ENCODE assay signal across 1 cellular context in the genomic region with DNA sequence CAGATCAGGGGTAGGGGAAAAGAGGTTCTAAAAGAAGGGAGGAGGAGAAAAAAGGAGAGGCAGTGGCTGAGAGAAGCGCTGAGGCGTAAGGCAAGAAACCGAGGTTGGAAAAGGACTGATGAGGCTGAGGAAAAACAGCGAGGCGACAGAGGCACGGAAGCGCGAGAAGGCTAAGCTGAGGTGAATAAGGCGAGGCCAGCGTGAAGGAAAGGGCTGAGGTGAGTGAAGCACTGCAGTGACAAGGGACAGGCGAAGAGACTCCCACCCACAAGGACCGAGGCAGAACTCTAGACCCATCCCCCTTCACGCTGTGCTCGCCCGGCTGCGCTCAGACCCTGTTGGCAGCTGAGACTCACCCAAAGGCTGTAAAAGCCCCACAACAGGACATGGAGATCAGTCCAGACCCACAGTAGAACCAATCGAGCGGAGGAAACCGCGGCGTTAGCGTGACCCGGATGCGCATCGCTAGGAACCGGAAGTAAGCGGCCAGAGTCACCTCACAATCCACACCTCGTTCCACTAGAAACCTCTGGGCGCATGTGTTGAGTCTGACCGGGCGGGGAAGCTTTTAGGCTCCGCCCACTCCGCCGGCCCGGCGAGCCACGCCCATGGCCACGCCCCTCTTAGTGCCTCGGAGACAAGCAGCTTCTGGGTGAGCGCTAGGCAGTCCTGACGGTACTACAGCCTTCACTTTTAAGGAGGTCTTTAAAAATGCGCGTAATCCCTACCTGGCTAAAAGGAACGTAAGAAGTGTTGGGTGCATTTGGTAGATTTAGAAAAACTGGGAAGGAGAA.
TF ChIP-seq lines count a peak whose summit lies in the region.

A gene with protein sequence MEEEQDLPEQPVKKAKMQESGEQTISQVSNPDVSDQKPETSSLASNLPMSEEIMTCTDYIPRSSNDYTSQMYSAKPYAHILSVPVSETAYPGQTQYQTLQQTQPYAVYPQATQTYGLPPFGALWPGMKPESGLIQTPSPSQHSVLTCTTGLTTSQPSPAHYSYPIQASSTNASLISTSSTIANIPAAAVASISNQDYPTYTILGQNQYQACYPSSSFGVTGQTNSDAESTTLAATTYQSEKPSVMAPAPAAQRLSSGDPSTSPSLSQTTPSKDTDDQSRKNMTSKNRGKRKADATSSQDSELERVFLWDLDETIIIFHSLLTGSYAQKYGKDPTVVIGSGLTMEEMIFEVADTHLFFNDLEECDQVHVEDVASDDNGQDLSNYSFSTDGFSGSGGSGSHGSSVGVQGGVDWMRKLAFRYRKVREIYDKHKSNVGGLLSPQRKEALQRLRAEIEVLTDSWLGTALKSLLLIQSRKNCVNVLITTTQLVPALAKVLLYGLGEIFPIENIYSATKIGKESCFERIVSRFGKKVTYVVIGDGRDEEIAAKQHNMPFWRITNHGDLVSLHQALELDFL (minus strand): TSS at position 443 of the 794 bp plus-strand sequence. CDS start 30,584 bp downstream, outside the sequence.

TF ChIP-seq in HepG2, 621 proteins besides CTCF, POLR2A, EP300 and RAD21 (continued from another document and continues in another):
- 0 out of 2 replicates have a peak, but pooled peaks have one; percentile 12 for TF ChIP-seq RCOR2 (CRISPR knock-in tag; IDR thresholded peaks at IDR 0.05)
- TF ChIP-seq, protein P1, sequence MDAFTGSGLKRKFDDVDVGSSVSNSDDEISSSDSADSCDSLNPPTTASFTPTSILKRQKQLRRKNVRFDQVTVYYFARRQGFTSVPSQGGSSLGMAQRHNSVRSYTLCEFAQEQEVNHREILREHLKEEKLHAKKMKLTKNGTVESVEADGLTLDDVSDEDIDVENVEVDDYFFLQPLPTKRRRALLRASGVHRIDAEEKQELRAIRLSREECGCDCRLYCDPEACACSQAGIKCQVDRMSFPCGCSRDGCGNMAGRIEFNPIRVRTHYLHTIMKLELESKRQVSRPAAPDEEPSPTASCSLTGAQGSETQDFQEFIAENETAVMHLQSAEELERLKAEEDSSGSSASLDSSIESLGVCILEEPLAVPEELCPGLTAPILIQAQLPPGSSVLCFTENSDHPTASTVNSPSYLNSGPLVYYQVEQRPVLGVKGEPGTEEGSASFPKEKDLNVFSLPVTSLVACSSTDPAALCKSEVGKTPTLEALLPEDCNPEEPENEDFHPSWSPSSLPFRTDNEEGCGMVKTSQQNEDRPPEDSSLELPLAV (CRISPR knock-in tag; conservative IDR thresholded peaks at IDR 0.05; ENCODE audit: low read depth) = no peak
- TF ChIP-seq CHCHD3 (CRISPR knock-in tag; IDR thresholded peaks at IDR 0.05) = no peak
- TF ChIP-seq SATB2 (CRISPR knock-in tag; IDR thresholded peaks at IDR 0.05) = no peak
- no peak for TF ChIP-seq ZNF333 (CRISPR knock-in tag; IDR thresholded peaks at IDR 0.05; ENCODE audit: borderline replicate concordance)
- TF ChIP-seq, protein P2, sequence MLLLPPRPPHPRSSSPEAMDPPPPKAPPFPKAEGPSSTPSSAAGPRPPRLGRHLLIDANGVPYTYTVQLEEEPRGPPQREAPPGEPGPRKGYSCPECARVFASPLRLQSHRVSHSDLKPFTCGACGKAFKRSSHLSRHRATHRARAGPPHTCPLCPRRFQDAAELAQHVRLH (CRISPR knock-in tag; IDR thresholded peaks at IDR 0.05; ENCODE audit: borderline replicate concordance, low read depth) = no peak
- TF ChIP-seq, protein P3, sequence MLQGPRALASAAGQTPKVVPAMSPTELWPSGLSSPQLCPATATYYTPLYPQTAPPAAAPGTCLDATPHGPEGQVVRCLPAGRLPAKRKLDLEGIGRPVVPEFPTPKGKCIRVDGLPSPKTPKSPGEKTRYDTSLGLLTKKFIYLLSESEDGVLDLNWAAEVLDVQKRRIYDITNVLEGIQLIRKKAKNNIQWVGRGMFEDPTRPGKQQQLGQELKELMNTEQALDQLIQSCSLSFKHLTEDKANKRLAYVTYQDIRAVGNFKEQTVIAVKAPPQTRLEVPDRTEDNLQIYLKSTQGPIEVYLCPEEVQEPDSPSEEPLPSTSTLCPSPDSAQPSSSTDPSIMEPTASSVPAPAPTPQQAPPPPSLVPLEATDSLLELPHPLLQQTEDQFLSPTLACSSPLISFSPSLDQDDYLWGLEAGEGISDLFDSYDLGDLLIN (CRISPR knock-in tag; IDR thresholded peaks at IDR 0.05; ENCODE audit: borderline replicate concordance) = no peak
- TF ChIP-seq, protein P4, sequence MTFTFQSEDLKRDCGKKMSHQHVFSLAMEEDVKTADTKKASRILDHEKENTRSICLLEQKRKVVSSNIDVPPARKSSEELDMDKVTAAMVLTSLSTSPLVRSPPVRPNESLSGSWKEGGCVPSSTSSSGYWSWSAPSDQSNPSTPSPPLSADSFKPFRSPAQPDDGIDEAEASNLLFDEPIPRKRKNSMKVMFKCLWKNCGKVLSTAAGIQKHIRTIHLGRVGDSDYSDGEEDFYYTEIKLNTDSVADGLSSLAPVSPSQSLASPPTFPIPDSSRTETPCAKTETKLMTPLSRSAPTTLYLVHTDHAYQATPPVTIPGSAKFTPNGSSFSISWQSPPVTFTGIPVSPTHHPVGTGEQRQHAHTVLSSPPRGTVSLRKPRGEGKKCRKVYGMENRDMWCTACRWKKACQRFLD (CRISPR knock-in tag; IDR thresholded peaks at IDR 0.05; ENCODE audit: borderline replicate concordance) = no peak; the same call in 1 of the 2 replicates
- TF ChIP-seq, protein P5, sequence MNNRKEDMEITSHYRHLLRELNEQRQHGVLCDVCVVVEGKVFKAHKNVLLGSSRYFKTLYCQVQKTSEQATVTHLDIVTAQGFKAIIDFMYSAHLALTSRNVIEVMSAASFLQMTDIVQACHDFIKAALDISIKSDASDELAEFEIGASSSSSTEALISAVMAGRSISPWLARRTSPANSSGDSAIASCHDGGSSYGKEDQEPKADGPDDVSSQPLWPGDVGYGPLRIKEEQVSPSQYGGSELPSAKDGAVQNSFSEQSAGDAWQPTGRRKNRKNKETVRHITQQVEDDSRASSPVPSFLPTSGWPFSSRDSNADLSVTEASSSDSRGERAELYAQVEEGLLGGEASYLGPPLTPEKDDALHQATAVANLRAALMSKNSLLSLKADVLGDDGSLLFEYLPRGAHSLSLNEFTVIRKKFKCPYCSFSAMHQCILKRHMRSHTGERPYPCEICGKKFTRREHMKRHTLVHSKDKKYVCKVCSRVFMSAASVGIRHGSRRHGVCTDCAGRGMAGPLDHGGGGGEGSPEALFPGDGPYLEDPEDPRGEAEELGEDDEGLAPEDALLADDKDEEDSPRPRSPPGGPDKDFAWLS (CRISPR knock-in tag; IDR thresholded peaks at IDR 0.05; ENCODE audit: borderline replicate concordance) = no peak
- no peak for TF ChIP-seq ZNF484 (CRISPR knock-in tag; IDR thresholded peaks at IDR 0.05; ENCODE audit: borderline replicate concordance, low read depth)
- TF ChIP-seq, protein P6, sequence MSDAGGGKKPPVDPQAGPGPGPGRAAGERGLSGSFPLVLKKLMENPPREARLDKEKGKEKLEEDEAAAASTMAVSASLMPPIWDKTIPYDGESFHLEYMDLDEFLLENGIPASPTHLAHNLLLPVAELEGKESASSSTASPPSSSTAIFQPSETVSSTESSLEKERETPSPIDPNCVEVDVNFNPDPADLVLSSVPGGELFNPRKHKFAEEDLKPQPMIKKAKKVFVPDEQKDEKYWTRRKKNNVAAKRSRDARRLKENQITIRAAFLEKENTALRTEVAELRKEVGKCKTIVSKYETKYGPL (CRISPR knock-in tag; IDR thresholded peaks at IDR 0.05) = no peak
- TF ChIP-seq KLF15 (CRISPR knock-in tag; IDR thresholded peaks at IDR 0.05; ENCODE audit: borderline replicate concordance) = no peak
- TF ChIP-seq, protein P7, sequence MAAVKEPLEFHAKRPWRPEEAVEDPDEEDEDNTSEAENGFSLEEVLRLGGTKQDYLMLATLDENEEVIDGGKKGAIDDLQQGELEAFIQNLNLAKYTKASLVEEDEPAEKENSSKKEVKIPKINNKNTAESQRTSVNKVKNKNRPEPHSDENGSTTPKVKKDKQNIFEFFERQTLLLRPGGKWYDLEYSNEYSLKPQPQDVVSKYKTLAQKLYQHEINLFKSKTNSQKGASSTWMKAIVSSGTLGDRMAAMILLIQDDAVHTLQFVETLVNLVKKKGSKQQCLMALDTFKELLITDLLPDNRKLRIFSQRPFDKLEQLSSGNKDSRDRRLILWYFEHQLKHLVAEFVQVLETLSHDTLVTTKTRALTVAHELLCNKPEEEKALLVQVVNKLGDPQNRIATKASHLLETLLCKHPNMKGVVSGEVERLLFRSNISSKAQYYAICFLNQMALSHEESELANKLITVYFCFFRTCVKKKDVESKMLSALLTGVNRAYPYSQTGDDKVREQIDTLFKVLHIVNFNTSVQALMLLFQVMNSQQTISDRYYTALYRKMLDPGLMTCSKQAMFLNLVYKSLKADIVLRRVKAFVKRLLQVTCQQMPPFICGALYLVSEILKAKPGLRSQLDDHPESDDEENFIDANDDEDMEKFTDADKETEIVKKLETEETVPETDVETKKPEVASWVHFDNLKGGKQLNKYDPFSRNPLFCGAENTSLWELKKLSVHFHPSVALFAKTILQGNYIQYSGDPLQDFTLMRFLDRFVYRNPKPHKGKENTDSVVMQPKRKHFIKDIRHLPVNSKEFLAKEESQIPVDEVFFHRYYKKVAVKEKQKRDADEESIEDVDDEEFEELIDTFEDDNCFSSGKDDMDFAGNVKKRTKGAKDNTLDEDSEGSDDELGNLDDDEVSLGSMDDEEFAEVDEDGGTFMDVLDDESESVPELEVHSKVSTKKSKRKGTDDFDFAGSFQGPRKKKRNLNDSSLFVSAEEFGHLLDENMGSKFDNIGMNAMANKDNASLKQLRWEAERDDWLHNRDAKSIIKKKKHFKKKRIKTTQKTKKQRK (IDR thresholded peaks at IDR 0.05; ENCODE audit: low read length) = no peak
- TF ChIP-seq RFXAP (CRISPR knock-in tag; IDR thresholded peaks at IDR 0.05; ENCODE audit: borderline replicate concordance) = 0 out of 2 replicates have a peak, but pooled peaks have one; percentile 15
- TF ChIP-seq HNRNPK (IDR thresholded peaks at IDR 0.05; ENCODE audit: low read depth, low read length, poor library complexity, severe bottlenecking) = no peak
- peak; percentile 40; the same call in 1 of the 2 replicates for TF ChIP-seq SIN3B (IDR thresholded peaks at IDR 0.05; ENCODE audit: low read length)
- TF ChIP-seq RXRB (CRISPR knock-in tag; IDR thresholded peaks at IDR 0.05; ENCODE audit: borderline replicate concordance) = peak; percentile 51; the same call in 1 of the 2 replicates
- TF ChIP-seq TOE1 (CRISPR knock-in tag; IDR thresholded peaks at IDR 0.05) = no peak; the same call in 1 of the 2 replicates
- 0 out of 2 replicates have a peak, but pooled peaks have one; percentile 6 for TF ChIP-seq PPARG (CRISPR knock-in tag; conservative IDR thresholded peaks at IDR 0.05)
- no peak for TF ChIP-seq U2AF2 (IDR thresholded peaks at IDR 0.05; ENCODE audit: low read depth, low read length)
- no peak for TF ChIP-seq ZBTB21 (CRISPR knock-in tag; IDR thresholded peaks at IDR 0.05)
- no peak for TF ChIP-seq CHD4 (IDR thresholded peaks at IDR 0.05; ENCODE audit: borderline replicate concordance, low read length)
- TF ChIP-seq JUN (CRISPR knock-in tag; IDR thresholded peaks at IDR 0.05) = no peak
- TF ChIP-seq, protein P8, sequence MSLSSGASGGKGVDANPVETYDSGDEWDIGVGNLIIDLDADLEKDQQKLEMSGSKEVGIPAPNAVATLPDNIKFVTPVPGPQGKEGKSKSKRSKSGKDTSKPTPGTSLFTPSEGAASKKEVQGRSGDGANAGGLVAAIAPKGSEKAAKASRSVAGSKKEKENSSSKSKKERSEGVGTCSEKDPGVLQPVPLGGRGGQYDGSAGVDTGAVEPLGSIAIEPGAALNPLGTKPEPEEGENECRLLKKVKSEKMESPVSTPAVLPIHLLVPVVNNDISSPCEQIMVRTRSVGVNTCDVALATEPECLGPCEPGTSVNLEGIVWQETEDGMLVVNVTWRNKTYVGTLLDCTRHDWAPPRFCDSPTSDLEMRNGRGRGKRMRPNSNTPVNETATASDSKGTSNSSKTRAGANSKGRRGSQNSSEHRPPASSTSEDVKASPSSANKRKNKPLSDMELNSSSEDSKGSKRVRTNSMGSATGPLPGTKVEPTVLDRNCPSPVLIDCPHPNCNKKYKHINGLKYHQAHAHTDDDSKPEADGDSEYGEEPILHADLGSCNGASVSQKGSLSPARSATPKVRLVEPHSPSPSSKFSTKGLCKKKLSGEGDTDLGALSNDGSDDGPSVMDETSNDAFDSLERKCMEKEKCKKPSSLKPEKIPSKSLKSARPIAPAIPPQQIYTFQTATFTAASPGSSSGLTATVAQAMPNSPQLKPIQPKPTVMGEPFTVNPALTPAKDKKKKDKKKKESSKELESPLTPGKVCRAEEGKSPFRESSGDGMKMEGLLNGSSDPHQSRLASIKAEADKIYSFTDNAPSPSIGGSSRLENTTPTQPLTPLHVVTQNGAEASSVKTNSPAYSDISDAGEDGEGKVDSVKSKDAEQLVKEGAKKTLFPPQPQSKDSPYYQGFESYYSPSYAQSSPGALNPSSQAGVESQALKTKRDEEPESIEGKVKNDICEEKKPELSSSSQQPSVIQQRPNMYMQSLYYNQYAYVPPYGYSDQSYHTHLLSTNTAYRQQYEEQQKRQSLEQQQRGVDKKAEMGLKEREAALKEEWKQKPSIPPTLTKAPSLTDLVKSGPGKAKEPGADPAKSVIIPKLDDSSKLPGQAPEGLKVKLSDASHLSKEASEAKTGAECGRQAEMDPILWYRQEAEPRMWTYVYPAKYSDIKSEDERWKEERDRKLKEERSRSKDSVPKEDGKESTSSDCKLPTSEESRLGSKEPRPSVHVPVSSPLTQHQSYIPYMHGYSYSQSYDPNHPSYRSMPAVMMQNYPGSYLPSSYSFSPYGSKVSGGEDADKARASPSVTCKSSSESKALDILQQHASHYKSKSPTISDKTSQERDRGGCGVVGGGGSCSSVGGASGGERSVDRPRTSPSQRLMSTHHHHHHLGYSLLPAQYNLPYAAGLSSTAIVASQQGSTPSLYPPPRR (CRISPR knock-in tag; IDR thresholded peaks at IDR 0.05; ENCODE audit: borderline replicate concordance) = no peak
- no peak for TF ChIP-seq TMF1 (CRISPR knock-in tag; IDR thresholded peaks at IDR 0.05; ENCODE audit: low read depth)
- TF ChIP-seq, protein P9, sequence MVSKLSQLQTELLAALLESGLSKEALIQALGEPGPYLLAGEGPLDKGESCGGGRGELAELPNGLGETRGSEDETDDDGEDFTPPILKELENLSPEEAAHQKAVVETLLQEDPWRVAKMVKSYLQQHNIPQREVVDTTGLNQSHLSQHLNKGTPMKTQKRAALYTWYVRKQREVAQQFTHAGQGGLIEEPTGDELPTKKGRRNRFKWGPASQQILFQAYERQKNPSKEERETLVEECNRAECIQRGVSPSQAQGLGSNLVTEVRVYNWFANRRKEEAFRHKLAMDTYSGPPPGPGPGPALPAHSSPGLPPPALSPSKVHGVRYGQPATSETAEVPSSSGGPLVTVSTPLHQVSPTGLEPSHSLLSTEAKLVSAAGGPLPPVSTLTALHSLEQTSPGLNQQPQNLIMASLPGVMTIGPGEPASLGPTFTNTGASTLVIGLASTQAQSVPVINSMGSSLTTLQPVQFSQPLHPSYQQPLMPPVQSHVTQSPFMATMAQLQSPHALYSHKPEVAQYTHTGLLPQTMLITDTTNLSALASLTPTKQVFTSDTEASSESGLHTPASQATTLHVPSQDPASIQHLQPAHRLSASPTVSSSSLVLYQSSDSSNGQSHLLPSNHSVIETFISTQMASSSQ (IDR thresholded peaks at IDR 0.05; ENCODE audit: low read depth) = no peak
- TF ChIP-seq, protein P9 (CRISPR knock-in tag; IDR thresholded peaks at IDR 0.05; ENCODE audit: borderline replicate concordance) = no peak; the same call in 1 of the 2 replicates
- TF ChIP-seq ZNF264 (CRISPR knock-in tag; IDR thresholded peaks at IDR 0.05) = 0 out of 2 replicates have a peak, but pooled peaks have one; percentile 35
